24 cellular contexts compared by ENCODE assay signal in the genomic region with DNA sequence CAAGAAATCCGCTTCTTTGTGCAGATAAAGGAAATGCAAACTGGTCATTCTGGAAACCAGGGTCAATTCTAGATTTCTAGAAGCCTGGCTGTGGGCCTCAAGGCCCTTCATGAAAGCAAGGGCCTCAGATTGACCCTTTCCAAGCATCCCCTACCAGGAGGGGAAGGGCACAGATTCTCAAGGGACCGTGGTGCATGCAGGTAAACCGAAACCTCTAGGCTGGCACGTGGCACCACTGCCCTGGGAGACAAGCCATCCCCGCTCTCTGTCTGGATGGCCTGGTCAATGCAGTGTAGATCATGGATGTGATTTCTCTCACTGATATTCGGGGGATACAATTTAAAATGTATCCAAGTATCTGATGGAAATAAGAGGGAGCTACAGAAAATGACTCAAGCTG.
DNase-seq lines count a peak whose midpoint lies in the region; ATAC-seq, FAIRE-seq and TF ChIP-seq lines count a peak whose summit lies in the region.
"Had no signal": no experiment of that assay in that cellular context is flagged by ENCODE, and none has a peak within 500 bp of the region (broad histone marks: within the 10 kb centered on the region; RNA-seq: fewer than 3 reads in every experiment).

No MANE protein-coding gene starts in this region.

- no peaks in the 10 kb centered on the region for H3K27me3 ChIP-seq in IMR-90 (ENCODE audit: control insufficient read depth, insufficient read depth, low read length)
- no peaks in the 10 kb centered on the region for H3K27me3 ChIP-seq in neutrophil

- peak overlapping the region; percentile 56; the same call in 1 of the 2 replicates for H2AK5ac ChIP-seq in IMR-90 (ENCODE audit: low read depth, low read length)

- H2BK120ac ChIP-seq in IMR-90 (ENCODE audit: low read depth, low read length), result no peak overlapping the region

- H4K5ac ChIP-seq in IMR-90 (ENCODE audit: low read depth, low read length), result no peak overlapping the region

- TF ChIP-seq CTCF in A549 (IDR thresholded peaks at IDR 0.05) (no peak), IMR-90 (conservative IDR thresholded peaks at IDR 0.05; ENCODE audit: low read depth, low read length) (no peak), kidney (IDR thresholded peaks at IDR 0.05; ENCODE audit: borderline replicate concordance, extremely low read depth, insufficient read depth) (no peak), neutrophil (IDR thresholded peaks at IDR 0.05) (no peak)

- no peaks in the 10 kb centered on the region for H3K9me3 ChIP-seq in A549
- no peaks in the 10 kb centered on the region for H3K9me3 ChIP-seq in IMR-90 (ENCODE audit: control insufficient read depth, insufficient read depth, low read length)
- H3K9me3 ChIP-seq in kidney (ENCODE audit: control insufficient read depth in 1 of 2, low read length in 2 of 2), result no peaks in the 10 kb centered on the region
- H3K9me3 ChIP-seq in neutrophil, result no peaks in the 10 kb centered on the region
- H3K9me3 ChIP-seq: HAP-1 had no signal

- CTCF ChIA-PET in A549 (lab: Yijun Ruan, JAX), result interaction anchor here (0.5 to 2.5 kb wide), 2 partner anchors 13 to 25 kb away, joined by 3 to 8 read pairs; no protein-coding TSS in a partner anchor
- CTCF ChIA-PET in IMR-90 (lab: Yijun Ruan, JAX), result no interaction called here

- TF ChIP-seq EP300 in A549 (IDR thresholded peaks at IDR 0.05), result no peak

- dilution Hi-C loops in IMR-90 (cut with HindIII; ENCODE audit: low sequenced_read_pairs, unreplicated experiment), result no loop called here

- ATAC-seq in A549 (no peak), IMR-90 (ENCODE audit: low read depth) (no peak), GM18873 (IDR thresholded peaks at IDR 0.05; ENCODE audit: low FRiP score, unreplicated experiment) (no peak)
- ATAC-seq: SK-N-SH treated with all-trans-retinoic acid at 6 μM for 48 hours had no signal

- no peak for TF ChIP-seq POLR2A in A549 (IDR thresholded peaks at IDR 0.05; ENCODE audit: low read length)
- TF ChIP-seq POLR2A in IMR-90 (IDR thresholded peaks at IDR 0.05; ENCODE audit: low read depth, low read length), result no peak

- no peaks in the 10 kb centered on the region for H4K20me1 ChIP-seq in IMR-90 (ENCODE audit: insufficient read depth, low read length)

- H3K4me3 ChIP-seq in A549 (no peak overlapping the region), IMR-90 (ENCODE audit: insufficient read depth, low read depth, low read length) (no peak overlapping the region), kidney (ENCODE audit: low read length in 2 of 2) (no peak overlapping the region), neutrophil (ENCODE audit: low read depth in 1 of 2, low read length in 1 of 2) (no peak overlapping the region)
- H3K4me3 ChIP-seq: HAP-1 had no signal

- BruUV-seq in IMR-90 (replicated peaks; lab: Mats Ljungman, UMichigan), result no TSS peak

- H3K4me2 ChIP-seq in A549, result no peak overlapping the region
- H3K4me2 ChIP-seq in IMR-90 (ENCODE audit: low read depth, low read length), result no peak overlapping the region

- H3K36me3 ChIP-seq in IMR-90 (ENCODE audit: control insufficient read depth, insufficient read depth, low read length) (no peaks in the 10 kb centered on the region), kidney (ENCODE audit: control insufficient read depth in 1 of 2, insufficient read depth in 2 of 2, low read length in 2 of 2) (no peaks in the 10 kb centered on the region), neutrophil (no peaks in the 10 kb centered on the region)
- H3K36me3 ChIP-seq: HAP-1 had no signal

- intact Hi-C loops in IMR-90 (cut with micrococcal nuclease), result no loop called here
- intact Hi-C loops in kidney (cut with DNase I), result no loop called here

- H4K91ac ChIP-seq in IMR-90 (ENCODE audit: insufficient read depth, low read depth, low read length), result no peak overlapping the region

- peaks cover 6% of the 10 kb centered on the region; the same call in 1 of the 2 replicates for H3K9me1 ChIP-seq in IMR-90 (ENCODE audit: insufficient read depth, low read length)

- no peak overlapping the region for H3K23ac ChIP-seq in IMR-90 (ENCODE audit: low read depth, low read length)

- no peak overlapping the region for H3K18ac ChIP-seq in IMR-90 (ENCODE audit: low read depth, low read length)

- no peak overlapping the region for H4K8ac ChIP-seq in IMR-90 (ENCODE audit: low read depth in 2 of 2, low read length in 2 of 2)

- WGBS in A549 (ENCODE audit: missing lambda C conversion rate), result 76% methylated on average over 6 of the region's 6 CpGs
- 100% methylated on average over 1 of the region's 6 CpGs; no CpG with 5 or more reads in 1 of the 2 experiments for whole genome bisulfite sequencing in IMR-90 (ENCODE audit: extremely low coverage in 2 of 2, insufficient read length in 1 of 2), 2 experiments

- no peak overlapping the region for H3K56ac ChIP-seq in IMR-90 (ENCODE audit: extremely low read depth, insufficient read depth, low read length)

- H3K9ac ChIP-seq in IMR-90 (ENCODE audit: low read depth, low read length) (no peak overlapping the region), kidney (ENCODE audit: low read length in 2 of 2) (no peak overlapping the region)

- POLR2A ChIA-PET in A549 (lab: Yijun Ruan, JAX), result no interaction called here
- POLR2A ChIA-PET in IMR-90 (lab: Charles Lee; ENCODE audit: unreplicated experiment), result no interaction called here

- H3K4me1 ChIP-seq in A549, result peaks cover 29% of the 10 kb centered on the region
- H3K4me1 ChIP-seq in IMR-90 (ENCODE audit: control insufficient read depth, insufficient read depth, low read length), result peaks cover 5% of the 10 kb centered on the region
- H3K4me1 ChIP-seq in kidney (ENCODE audit: control insufficient read depth in 1 of 2, insufficient read depth in 1 of 2, low read depth in 1 of 2, low read length in 2 of 2), result peaks cover 26% of the 10 kb centered on the region in 2 donors
- H3K4me1 ChIP-seq in neutrophil (ENCODE audit: control insufficient read depth in 1 of 2, insufficient read depth in 1 of 2, low read depth in 1 of 2, low read length in 1 of 2), result peaks cover 67 to 70% of the 10 kb centered on the region in 2 experiments

- no peak for TF ChIP-seq RAD21 in A549 (conservative IDR thresholded peaks at IDR 0.05 in 1 of 2, IDR thresholded peaks at IDR 0.05 in 1 of 2)
- no peak for TF ChIP-seq RAD21 in IMR-90 (IDR thresholded peaks at IDR 0.05; ENCODE audit: low read length)

- H3K27ac ChIP-seq in A549 (peak overlapping the region; percentile 17 to 76; a peak in 5 of 6 replicates), IMR-90 (ENCODE audit: insufficient read depth, low read length) (no peak overlapping the region), kidney (ENCODE audit: low read depth in 2 of 2, low read length in 2 of 2) (no peak overlapping the region), neutrophil (peak overlapping the region; percentile 99)
- H3K27ac ChIP-seq: HL-60 had no signal

- H2BK15ac ChIP-seq in IMR-90 (ENCODE audit: low read depth, low read length), result no peak overlapping the region

- H3K14ac ChIP-seq in IMR-90 (replicated peaks; ENCODE audit: low read depth, low read length), result no peak overlapping the region

- H2AK9ac ChIP-seq in IMR-90 (replicated peaks; ENCODE audit: low read depth, low read length, poor library complexity), result no peak overlapping the region

- H3K4ac ChIP-seq in IMR-90 (ENCODE audit: low read depth, low read length), result no peak overlapping the region

- no peak for DNase-seq in A549 (ENCODE audit: low read depth in 1 of 2, low spot score in 1 of 2)
- DNase-seq in IMR-90, result no peak
- DNase-seq in kidney, result peak; percentile 30
- no peak for DNase-seq in activated T-cell treated with anti-CD3 and anti-CD28 coated beads, Interleukin-2, amount 50 U/mL, for 1 hour
- DNase-seq in NCI-H1105 treated with DMSO at 0.1 percent for 48 hours (lab: John Stamatoyannopoulos, UW), result no peak
- DNase-seq in NCI-H2227 (lab: John Stamatoyannopoulos, UW; ENCODE audit: unreplicated experiment), result no peak
- DNase-seq: 8988T; CD8-positive, alpha-beta memory T cell; DMS79 treated with DMSO at 0.1 percent for 48 hours; Kasumi-1; MM.1S; NCI-H1092 treated with DMSO at 0.1 percent for 48 hours; NCI-H2081 treated with DMSO at 0.1 percent for 48 hours; NCI-H510A; NCI-H774; OCI-M1; RPMI8226; SHP77 treated with DMSO at 0.1 percent for 48 hours had no signal

- H2BK20ac ChIP-seq in IMR-90 (ENCODE audit: low read depth, low read length), result 0 out of 2 replicates have a peak overlapping the region, but pooled peaks have one; percentile 10

- no peak overlapping the region for H2BK5ac ChIP-seq in IMR-90 (ENCODE audit: low read depth, low read length, poor library complexity, severe bottlenecking)

- no peak for FAIRE-seq in A549 (lab: Jason Lieb, UNC)
- no peak for FAIRE-seq in kidney (lab: Jason Lieb, UNC)
- FAIRE-seq: HTR-8/SVneo had no signal

- no peaks in the 10 kb centered on the region; a peak in 1 of 4 replicates for H3K79me1 ChIP-seq in IMR-90 (ENCODE audit: low read depth in 1 of 2, low read length in 2 of 2)

- in situ Hi-C loops in IMR-90 (cut with MboI; ENCODE audit: low sequenced_read_pairs), result loop anchor here (5.0 kb wide), 1 partner anchor 42 kb away; no protein-coding TSS in a partner anchor

- no peak overlapping the region for H2AFZ ChIP-seq in IMR-90 (replicated peaks; ENCODE audit: low read length, poor library complexity)

TF ChIP-seq in A549, 52 proteins besides CTCF, POLR2A, EP300 and RAD21 (continues in another document):
- TF ChIP-seq SREBF2 (IDR thresholded peaks at IDR 0.05) (no peak), JUNB (IDR thresholded peaks at IDR 0.05) (no peak), TFCP2L1 (CRISPR knock-in tag; IDR thresholded peaks at IDR 0.05) (no peak)
- TF ChIP-seq, protein P1, sequence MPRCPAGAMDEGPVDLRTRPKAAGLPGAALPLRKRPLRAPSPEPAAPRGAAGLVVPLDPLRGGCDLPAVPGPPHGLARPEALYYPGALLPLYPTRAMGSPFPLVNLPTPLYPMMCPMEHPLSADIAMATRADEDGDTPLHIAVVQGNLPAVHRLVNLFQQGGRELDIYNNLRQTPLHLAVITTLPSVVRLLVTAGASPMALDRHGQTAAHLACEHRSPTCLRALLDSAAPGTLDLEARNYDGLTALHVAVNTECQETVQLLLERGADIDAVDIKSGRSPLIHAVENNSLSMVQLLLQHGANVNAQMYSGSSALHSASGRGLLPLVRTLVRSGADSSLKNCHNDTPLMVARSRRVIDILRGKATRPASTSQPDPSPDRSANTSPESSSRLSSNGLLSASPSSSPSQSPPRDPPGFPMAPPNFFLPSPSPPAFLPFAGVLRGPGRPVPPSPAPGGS (IDR thresholded peaks at IDR 0.05), result no peak

TF ChIP-seq in IMR-90, 13 proteins besides CTCF, POLR2A, EP300 and RAD21 (continues in another document):
- TF ChIP-seq CHD1 (IDR thresholded peaks at IDR 0.05; ENCODE audit: low read depth, low read length) (no peak), SMC3 (IDR thresholded peaks at IDR 0.05; ENCODE audit: low read depth, low read length) (no peak), MAFK (IDR thresholded peaks at IDR 0.05; ENCODE audit: low read depth, low read length) (no peak)

Comparison
In these comparisons a context has a peak if more than half of its experiments do, and no peak if none do; other contexts are left out.
1. H3K27ac ChIP-seq: peak in A549 (2 of 2) and neutrophil (single experiment); none in IMR-90 (single experiment) and kidney (0 of 2).